8 cellular contexts compared by ENCODE assay signal in genomic region chr17:4834621-4835020, GRCh38. TPM values are rescaled to one million over a fixed set of nuclear protein-coding genes. Genes with fewer than 3 reads are reported as not detected.
DNase-seq lines count a peak whose midpoint lies in the region; ATAC-seq and TF ChIP-seq lines count a peak whose summit lies in the region.

No MANE protein-coding gene starts in this region.

- no peak overlapping the region for H3K9ac ChIP-seq in trophoblast cell (ENCODE audit: low read length)

- H3K18ac ChIP-seq in trophoblast cell (ENCODE audit: low read length), result peak overlapping the region; percentile 35

- H3K4me1 ChIP-seq in DOHH2 (ENCODE audit: control insufficient read depth, low read length), result peaks cover 24% of the 10 kb centered on the region
- peaks cover 4% of the 10 kb centered on the region for H3K4me1 ChIP-seq in RWPE2 (ENCODE audit: insufficient read depth, poor library complexity, severe bottlenecking)
- H3K4me1 ChIP-seq in trophoblast cell (ENCODE audit: control insufficient read depth in 1 of 2, insufficient read depth in 2 of 2, low read length in 2 of 2), result peaks cover 13 to 22% of the 10 kb centered on the region in 2 experiments

- H3K36me3 ChIP-seq in DOHH2 (ENCODE audit: control insufficient read depth, low read length), result peaks cover 5% of the 10 kb centered on the region; the same call in 1 of the 2 replicates
- H3K36me3 ChIP-seq in RWPE2 (ENCODE audit: low read depth), result peaks cover 29% of the 10 kb centered on the region
- peaks cover 5 to 7% of the 10 kb centered on the region in 2 experiments for H3K36me3 ChIP-seq in trophoblast cell (ENCODE audit: control insufficient read depth in 1 of 2, insufficient read depth in 2 of 2, low read length in 2 of 2)

- ATAC-seq in RWPE2 (ENCODE audit: low read depth), result peak; percentile 30; the same call in 2 of the 3 replicates

- peak overlapping the region; percentile 60 for H2AK5ac ChIP-seq in trophoblast cell (ENCODE audit: low read length)

- peak overlapping the region; percentile 19 for H3K14ac ChIP-seq in trophoblast cell (ENCODE audit: low read length)

- no peak overlapping the region for H4K8ac ChIP-seq in trophoblast cell (ENCODE audit: low read depth, low read length)

- H3K79me2 ChIP-seq in DOHH2 (ENCODE audit: control insufficient read depth, low read length), result peaks cover 59% of the 10 kb centered on the region
- H3K79me2 ChIP-seq in trophoblast cell (ENCODE audit: control insufficient read depth, insufficient read depth, low read length, poor library complexity), result peaks cover 31% of the 10 kb centered on the region

- no peak for TF ChIP-seq CTCF in DOHH2 (IDR thresholded peaks at IDR 0.05; ENCODE audit: low read depth, low read length, poor library complexity, severe bottlenecking)
- TF ChIP-seq CTCF in RWPE2 (IDR thresholded peaks at IDR 0.05; ENCODE audit: poor library complexity, severe bottlenecking), result no peak

- peak overlapping the region; percentile 82 for H3K23ac ChIP-seq in trophoblast cell (ENCODE audit: low read length)

- no peaks in the 10 kb centered on the region for H3K9me3 ChIP-seq in DOHH2 (ENCODE audit: control insufficient read depth, insufficient read depth, low read length)
- no peaks in the 10 kb centered on the region for H3K9me3 ChIP-seq in RWPE2 (ENCODE audit: severe bottlenecking)
- H3K9me3 ChIP-seq in trophoblast cell (ENCODE audit: insufficient read depth, low read depth, low read length), result no peaks in the 10 kb centered on the region

- H3F3A ChIP-seq in DOHH2 (ENCODE audit: control insufficient read depth, insufficient read depth), result no peaks in the 10 kb centered on the region

- no peak overlapping the region for H2BK12ac ChIP-seq in trophoblast cell (ENCODE audit: low read length)

- no peaks in the 10 kb centered on the region for H3K9me2 ChIP-seq in DOHH2 (replicated peaks; ENCODE audit: control insufficient read depth, low read length)

- H3K27me3 ChIP-seq in DOHH2 (ENCODE audit: control insufficient read depth, low read length), result no peaks in the 10 kb centered on the region
- H3K27me3 ChIP-seq in RWPE2 (ENCODE audit: insufficient read depth, poor library complexity, severe bottlenecking), result no peaks in the 10 kb centered on the region
- H3K27me3 ChIP-seq in trophoblast cell (ENCODE audit: insufficient read depth, low read length), result no peaks in the 10 kb centered on the region

- H3K27ac ChIP-seq in DOHH2 (ENCODE audit: low read depth, low read length) (no peak overlapping the region), RWPE2 (ENCODE audit: poor library complexity, severe bottlenecking) (peak overlapping the region; percentile 82), epithelial cell of prostate (peak overlapping the region; percentile 86), trophoblast cell (ENCODE audit: low read depth, low read length) (peak overlapping the region; percentile 72)

- peak overlapping the region; percentile 93 for H3K4ac ChIP-seq in trophoblast cell (ENCODE audit: low read depth, low read length)

- no peak overlapping the region for H2BK5ac ChIP-seq in trophoblast cell (ENCODE audit: low read depth, low read length, poor library complexity)

- H3K4me2 ChIP-seq in DOHH2 (ENCODE audit: low read length) (peak overlapping the region; percentile 96), trophoblast cell (ENCODE audit: low read length) (peak overlapping the region; percentile 98)

- H4K91ac ChIP-seq in trophoblast cell (ENCODE audit: low read depth, low read length), result no peak overlapping the region

- H2AFZ ChIP-seq in trophoblast cell (ENCODE audit: insufficient read depth, low read length, poor library complexity), result no peak overlapping the region

- peaks cover 11% of the 10 kb centered on the region for H3K79me1 ChIP-seq in trophoblast cell (ENCODE audit: low read length)

- no CpG with 5 or more reads among the region's 5 CpGs for WGBS in trophoblast cell (ENCODE audit: extremely low coverage, insufficient coverage, insufficient read length)

- H3K4me3 ChIP-seq in DOHH2 (ENCODE audit: low read length) (peak overlapping the region; percentile 88), RWPE2 (ENCODE audit: severe bottlenecking) (peak overlapping the region; percentile 87), trophoblast cell (ENCODE audit: low read depth, low read length) (peak overlapping the region; percentile 98)

- H2BK120ac ChIP-seq in trophoblast cell (ENCODE audit: insufficient read depth, low read length, poor library complexity), result no peak overlapping the region

- H4K20me1 ChIP-seq in DOHH2 (ENCODE audit: control insufficient read depth, insufficient read depth, low read depth, low read length), result peaks cover 15% of the 10 kb centered on the region

- H4K12ac ChIP-seq in trophoblast cell (ENCODE audit: low read depth, low read length), result peak overlapping the region; percentile 6

- no peak for DNase-seq in RWPE2 (ENCODE audit: low spot score)
- DNase-seq in epithelial cell of prostate (ENCODE audit: low read depth, low spot score), result no peak
- no peak for DNase-seq in trophoblast cell
- no peak for DNase-seq in NCI-H2029 (lab: John Stamatoyannopoulos, UW)
- DNase-seq in HPDE6-E6E7 (ENCODE audit: extremely low spot score), result no peak
- no peak for DNase-seq in AG08395 (ENCODE audit: low spot score)
- no peak for DNase-seq in dermis blood vessel endothelial cell

RNA-seq across cellular contexts. Expression of gene MINK1, which starts 1.5 kb away (rescaled TPM):
- polyA plus RNA-seq in trophoblast cell (2013), result 54.5 and 55.2 TPM in 2 replicates
- 44.9 and 58.2 TPM in 2 replicates for total RNA-seq in dermis blood vessel endothelial cell

RNA-seq across cellular contexts. Expression of gene PLD2, which starts 27.7 kb away (rescaled TPM):
- 40.7 and 43.6 TPM in 2 replicates for polyA plus RNA-seq in trophoblast cell (2013)
- 35.1 and 47.2 TPM in 2 replicates for total RNA-seq in dermis blood vessel endothelial cell

RNA-seq across cellular contexts. Expression of gene PSMB6, which starts 38.7 kb away (rescaled TPM):
- 295 and 308 TPM in 2 replicates for polyA plus RNA-seq in trophoblast cell (2013)
- 157 and 202 TPM in 2 replicates for total RNA-seq in dermis blood vessel endothelial cell

RNA-seq across cellular contexts. Expression of gene GLTPD2, which starts 45.9 kb away (rescaled TPM):
- 0.26 and 0.31 TPM in 2 replicates for polyA plus RNA-seq in trophoblast cell (2013)
- total RNA-seq in dermis blood vessel endothelial cell, result not detected in 2 replicates
